ENCODE assay signal across 8 cellular contexts in genomic region chr6:27893836-27894807, GRCh38. TPM values are rescaled to one million over a fixed set of nuclear protein-coding genes. Genes with fewer than 3 reads are reported as not detected.
DNase-seq lines count a peak whose midpoint lies in the region; ATAC-seq and TF ChIP-seq lines count a peak whose summit lies in the region.

No MANE protein-coding gene starts in this region.

- H3K27me3 ChIP-seq in ectodermal cell (ENCODE audit: control insufficient read depth, insufficient read depth, low read length, poor library complexity, severe bottlenecking) (no peaks in the 10 kb centered on the region), right lobe of liver (no peaks in the 10 kb centered on the region)

- H3K27ac ChIP-seq in ectodermal cell (ENCODE audit: insufficient read depth, low read depth, low read length, poor library complexity, severe bottlenecking) (peak overlapping the region; percentile 93), right lobe of liver (peak overlapping the region; percentile 77 to 88 (median 87))

- H3K36me3 ChIP-seq in ectodermal cell (ENCODE audit: control insufficient read depth, insufficient read depth, low read length) (no peaks in the 10 kb centered on the region), right lobe of liver (no peaks in the 10 kb centered on the region)

- WGBS in ectodermal cell, 2 experiments, result 0 to 1% methylated on average over 48 of the region's 48 CpGs
- WGBS in right lobe of liver (ENCODE audit: insufficient coverage, low coverage, low lambda C conversion rate, missing lambda C conversion rate), result under 1% methylated on average over 48 of the region's 48 CpGs

- no peak for TF ChIP-seq CTCF in HFF-Myc (IDR thresholded peaks at IDR 0.05; ENCODE audit: low read depth, low read length, missing control alignments)
- TF ChIP-seq CTCF in right lobe of liver (IDR thresholded peaks at IDR 0.05), result no peak

- H3K9me3 ChIP-seq in ectodermal cell (ENCODE audit: control insufficient read depth, low read length) (no peaks in the 10 kb centered on the region), right lobe of liver (no peaks in the 10 kb centered on the region)

- peak; percentile 30 for TF ChIP-seq POLR2A in right lobe of liver (IDR thresholded peaks at IDR 0.05)

- peak overlapping the region; percentile 67 for H3K4me3 ChIP-seq in HFF-Myc (replicated peaks; ENCODE audit: low read depth, low read length)
- H3K4me3 ChIP-seq in ectodermal cell (ENCODE audit: insufficient read depth, low read depth, low read length), result peak overlapping the region; percentile 93
- H3K4me3 ChIP-seq in right lobe of liver, result peak overlapping the region; percentile 71 to 73 (median 73)

- DNase-seq in Ammon's horn (ENCODE audit: low spot score), result peak; percentile 82
- DNase-seq in HFF-Myc (ENCODE audit: extremely low read depth, low read depth), result peak; percentile 74
- peak; percentile 84 for DNase-seq in NCI-H524 treated with DMSO at 0.1 percent for 48 hours (lab: John Stamatoyannopoulos, UW)
- DNase-seq in activated CD4-positive, alpha-beta T cell treated with anti-CD3 and anti-CD28 coated beads, Interleukin-2, amount 50 U/mL, for 1 hour, result peak; percentile 63
- DNase-seq in right lobe of liver, result peak; percentile 82 to 90 (median 86)
- DNase-seq in stimulated activated CD4-positive, alpha-beta T cell treated with anti-CD3 and anti-CD28 coated beads, Interleukin-4, amount 100 ng/mL, for 24 hours, result peak; percentile 82

- H3K4me1 ChIP-seq in ectodermal cell (ENCODE audit: control insufficient read depth, insufficient read depth, low read length), result peaks cover 9% of the 10 kb centered on the region
- peaks cover 0 to 3% (median 0%) of the 10 kb centered on the region in 4 donors for H3K4me1 ChIP-seq in right lobe of liver

- ATAC-seq in right lobe of liver, result peak; percentile 69 to 76 (median 72)
- ATAC-seq in HG03095 (IDR thresholded peaks at IDR 0.05; ENCODE audit: unreplicated experiment), result no peak

- intact Hi-C loops in right lobe of liver (cut with DNase I), result no loop called here

RNA-seq across cellular contexts. Expression of gene OR2B2, which starts 18.1 kb away (rescaled TPM):
- not detected for polyA plus RNA-seq in ectodermal cell (2013, experiment 1 of 4)
- polyA plus RNA-seq in ectodermal cell (2013, experiment 2 of 4), result not detected
- not detected for polyA plus RNA-seq in ectodermal cell (2013, experiment 3 of 4)
- polyA plus RNA-seq in ectodermal cell (2013, experiment 4 of 4), result not detected
- total RNA-seq in right lobe of liver, result not detected
